Comparison of ENCODE assay signal across 20 cellular contexts in genomic region chr10:24414597-24414996, GRCh38.
DNase-seq lines count a peak whose midpoint lies in the region; ATAC-seq and TF ChIP-seq lines count a peak whose summit lies in the region.
"Had no signal": no experiment of that assay in that cellular context is flagged by ENCODE, and none has a peak within 500 bp of the region (broad histone marks: within the 10 kb centered on the region; RNA-seq: fewer than 3 reads in every experiment).

No MANE protein-coding gene starts in this region.

- H3K27ac ChIP-seq in colonic mucosa (peak overlapping the region; percentile 74), upper lobe of right lung (peak overlapping the region; percentile 26), PC-3 (ENCODE audit: low read length) (no peak overlapping the region)
- H3K27ac ChIP-seq: PC-9 had no signal

- DNase-seq in DMS53 (lab: John Stamatoyannopoulos, UW), result peak; percentile 52
- DNase-seq in DMS53 treated with DMSO at 0.1 percent for 48 hours (lab: John Stamatoyannopoulos, UW; ENCODE audit: unreplicated experiment), result no peak
- no peak for DNase-seq in colonic mucosa
- no peak for DNase-seq in upper lobe of right lung
- DNase-seq in NCI-H2171 treated with DMSO at 0.1 percent for 48 hours (lab: John Stamatoyannopoulos, UW), result no peak
- DNase-seq in activated naive CD4-positive, alpha-beta T cell (lab: John Stamatoyannopoulos, UW), result no peak
- no peak for DNase-seq in PC-3
- DNase-seq: activated CD4-positive, alpha-beta T cell treated with anti-CD3 and anti-CD28 coated beads, Interleukin-2, amount 50 U/mL, for 4 hours; activated gamma-delta T cell; cortex of kidney; EL; left colon; NCI-H1436; NCI-H526 treated with DMSO at 0.1 percent for 48 hours; PC-9; small intestine; stimulated activated naive CD4-positive, alpha-beta T cell; trophoblast cell had no signal

- no peaks in the 10 kb centered on the region for H3K79me2 ChIP-seq in PC-3 (ENCODE audit: low read length)

- CTCF ChIA-PET in PC-3 (lab: Charles Lee), result no interaction called here

- no peaks in the 10 kb centered on the region for H3K36me3 ChIP-seq in colonic mucosa
- no peaks in the 10 kb centered on the region for H3K36me3 ChIP-seq in upper lobe of right lung
- no peaks in the 10 kb centered on the region for H3K36me3 ChIP-seq in PC-3 (ENCODE audit: low read depth, low read length)

- no peaks in the 10 kb centered on the region for H4K20me1 ChIP-seq in PC-3 (ENCODE audit: low read length)

- TF ChIP-seq CTCF in colonic mucosa (IDR thresholded peaks at IDR 0.05), result no peak
- no peak for TF ChIP-seq CTCF in upper lobe of right lung (IDR thresholded peaks at IDR 0.05)
- no peak for TF ChIP-seq CTCF in PC-3 (conservative IDR thresholded peaks at IDR 0.05; ENCODE audit: low read depth, low read length)

- POLR2A ChIA-PET in PC-3 (lab: Charles Lee; ENCODE audit: unreplicated experiment), result no interaction called here

- ATAC-seq in HG03432 (IDR thresholded peaks at IDR 0.05; ENCODE audit: unreplicated experiment) (peak; percentile 67), upper lobe of right lung (peak; percentile 61), PC-3 (no peak)
- ATAC-seq: HCT116 had no signal

- no peak overlapping the region for H2AFZ ChIP-seq in PC-3 (ENCODE audit: low read length)
- H2AFZ ChIP-seq: PC-9 had no signal

- H3K4me1 ChIP-seq in colonic mucosa (peaks cover 7% of the 10 kb centered on the region), upper lobe of right lung (peaks cover 11% of the 10 kb centered on the region), PC-3 (ENCODE audit: insufficient read depth, low read length) (no peaks in the 10 kb centered on the region)

- H3K9me3 ChIP-seq in colonic mucosa (no peaks in the 10 kb centered on the region), upper lobe of right lung (no peaks in the 10 kb centered on the region), PC-3 (ENCODE audit: low read length) (no peaks in the 10 kb centered on the region)

- intact Hi-C loops in colonic mucosa (cut with DNase I), result no loop called here
- intact Hi-C loops in upper lobe of right lung (cut with DNase I), result no loop called here
- intact Hi-C loops in PC-3 (cut with micrococcal nuclease), result no loop called here

- no TSS peak for BruUV-seq in PC-3 (replicated peaks; lab: Mats Ljungman, UMichigan)

- H3K9ac ChIP-seq in colonic mucosa (ENCODE audit: low read depth in 2 of 2, low read length in 2 of 2) (no peak overlapping the region), PC-3 (ENCODE audit: low read length) (no peak overlapping the region)

- H3K27me3 ChIP-seq in colonic mucosa (no peaks in the 10 kb centered on the region), upper lobe of right lung (no peaks in the 10 kb centered on the region), PC-3 (ENCODE audit: low read length) (no peaks in the 10 kb centered on the region)

- H3K9me2 ChIP-seq in PC-3 (replicated peaks; ENCODE audit: low read length), result no peaks in the 10 kb centered on the region

- H3K4me3 ChIP-seq in colonic mucosa (no peak overlapping the region), upper lobe of right lung (no peak overlapping the region), PC-3 (ENCODE audit: low read length) (no peak overlapping the region)
- H3K4me3 ChIP-seq: PC-9 had no signal

- no peaks in the 10 kb centered on the region for H3F3A ChIP-seq in PC-3 (ENCODE audit: low read length, unreplicated experiment)

- no peak overlapping the region for H3K4me2 ChIP-seq in PC-3 (ENCODE audit: low read length)
- H3K4me2 ChIP-seq: PC-9 had no signal
